Comparison of ENCODE assay signal across 1 cellular context in genomic region chr20:21507275-21508229, GRCh38.
TF ChIP-seq lines count a peak whose summit lies in the region.

No MANE protein-coding gene starts in this region.

TF ChIP-seq in H1, 55 proteins besides CTCF, POLR2A, EP300 and RAD21 (continued from another document):
- no peak for TF ChIP-seq YY1 (IDR thresholded peaks at IDR 0.05; ENCODE audit: low read depth, low read length)
- TF ChIP-seq TBP (IDR thresholded peaks at IDR 0.05; ENCODE audit: low read depth, low read length): no peak
- no peak for TF ChIP-seq JUN (IDR thresholded peaks at IDR 0.05; ENCODE audit: low read depth, low read length)
- peak; percentile 98 for TF ChIP-seq SUZ12 (IDR thresholded peaks at IDR 0.05; ENCODE audit: low read length)
- TF ChIP-seq BRCA1 (IDR thresholded peaks at IDR 0.05; ENCODE audit: low read depth, low read length): no peak
- no peak for TF ChIP-seq NANOG (IDR thresholded peaks at IDR 0.05; ENCODE audit: insufficient read depth, low read depth, low read length, poor library complexity, severe bottlenecking)
- TF ChIP-seq EGR1 (IDR thresholded peaks at IDR 0.05; ENCODE audit: borderline replicate concordance, low read depth, low read length): no peak
- no peak for TF ChIP-seq CREB1 (IDR thresholded peaks at IDR 0.05)
- TF ChIP-seq CEBPB (IDR thresholded peaks at IDR 0.05; ENCODE audit: low read depth, low read length): peak; percentile 65
- no peak for TF ChIP-seq TAF1 (IDR thresholded peaks at IDR 0.05; ENCODE audit: low read depth, low read length)
- TF ChIP-seq TEAD4 (IDR thresholded peaks at IDR 0.05; ENCODE audit: low read depth, low read length): no peak
- TF ChIP-seq USF2 (IDR thresholded peaks at IDR 0.05; ENCODE audit: low read length): no peak
- no peak for TF ChIP-seq GABPA (IDR thresholded peaks at IDR 0.05; ENCODE audit: borderline replicate concordance, insufficient read depth, low read length)
- TF ChIP-seq EZH2 (IDR thresholded peaks at IDR 0.05; ENCODE audit: low read depth, low read length, severe bottlenecking): peak; percentile 98
- no peak for TF ChIP-seq SP4 (IDR thresholded peaks at IDR 0.05; ENCODE audit: low read length)
- no peak for TF ChIP-seq KDM5A (IDR thresholded peaks at IDR 0.05; ENCODE audit: low read length)
- TF ChIP-seq SIX5 (IDR thresholded peaks at IDR 0.05; ENCODE audit: low read depth, low read length): no peak
- no peak for TF ChIP-seq TAF7 (optimal IDR thresholded peaks at IDR 0.05; ENCODE audit: borderline replicate concordance, low read depth, low read length)
- no peak for TF ChIP-seq CHD1 (IDR thresholded peaks at IDR 0.05; ENCODE audit: low read depth, low read length)
- TF ChIP-seq SIRT6 (IDR thresholded peaks at IDR 0.05; ENCODE audit: low read length): no peak
- TF ChIP-seq MAFK (IDR thresholded peaks at IDR 0.05; ENCODE audit: low read depth, low read length): no peak
- peak; percentile 97 for TF ChIP-seq RNF2 (IDR thresholded peaks at IDR 0.05; ENCODE audit: borderline replicate concordance, low read depth, low read length, missing control alignments, poor library complexity, severe bottlenecking)
- no peak for TF ChIP-seq RBBP5 (IDR thresholded peaks at IDR 0.05; ENCODE audit: borderline replicate concordance, low read depth, low read length)
- TF ChIP-seq BACH1 (IDR thresholded peaks at IDR 0.05; ENCODE audit: low read length): no peak
- TF ChIP-seq CHD2 (IDR thresholded peaks at IDR 0.05; ENCODE audit: low read length): no peak
- no peak for TF ChIP-seq MAX (IDR thresholded peaks at IDR 0.05)
